22 cellular contexts compared by ENCODE assay signal in the genomic region with DNA sequence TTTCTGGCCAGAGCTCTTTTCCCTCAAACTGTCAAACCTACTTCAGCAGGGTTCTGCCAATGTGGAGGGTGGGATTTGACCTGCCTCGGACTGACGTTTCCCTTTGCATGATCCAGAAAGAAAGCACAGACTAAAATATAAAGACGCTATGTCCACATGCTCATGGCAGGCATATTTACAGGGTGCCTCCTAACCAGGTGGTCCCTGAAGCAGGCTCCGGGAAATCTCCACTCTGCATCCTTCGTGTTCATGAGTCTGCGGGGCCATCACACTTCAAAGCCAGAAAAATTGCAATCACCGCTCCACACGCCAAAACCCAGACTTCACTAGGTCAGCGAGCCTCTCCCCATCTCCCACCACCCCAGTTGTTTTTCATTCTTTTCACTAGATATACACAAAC.
"Had no signal": no experiment of that assay in that cellular context is flagged by ENCODE, and none has a peak within 500 bp of the region (broad histone marks: within the 10 kb centered on the region; RNA-seq: fewer than 3 reads in every experiment).

No MANE protein-coding gene starts in this region.

- H3K4me3 Mint-ChIP-seq: activated CD4-positive, alpha-beta memory T cell treated with anti-CD3 and anti-CD28 coated beads, Interleukin-2, amount 10 ng/mL, durations not matched to agents 7 days and 5 days; activated CD4-positive, alpha-beta T cell treated with anti-CD3 and anti-CD28 coated beads, Interleukin-2, amount 10 ng/mL, durations not matched to agents 24 days and 14 days; activated naive CD8-positive, alpha-beta T cell; brain; effector memory CD8-positive, alpha-beta T cell; naive thymus-derived CD8-positive, alpha-beta T cell; neural crest cell; stimulated activated effector memory CD8-positive, alpha-beta T cell treated with anti-CD3 and anti-CD28 coated beads, Interleukin-12 subunit alpha, Interleukin-12 subunit beta, amount 100 ng/mL, for 72 hours; stimulated activated naive CD8-positive, alpha-beta T cell treated with anti-CD3 and anti-CD28 coated beads, Interleukin-15, Interleukin-2, amounts not matched to agents 100 ng/mL and 50 ng/mL, for 24 hours had no signal

- H3K9me3 ChIP-seq: adrenal gland, right lobe of liver had no signal

- H3K27ac ChIP-seq: cardiac muscle cell, heart left ventricle, right lobe of liver had no signal

- H3K4me1 ChIP-seq: adrenal gland, heart left ventricle, right lobe of liver had no signal

- H3K4me3 ChIP-seq: adrenal gland, cardiac muscle cell, heart left ventricle, right lobe of liver, skin epidermis had no signal

- H3K27me3 ChIP-seq: adrenal gland, cardiac muscle cell, right lobe of liver had no signal

- H3K36me3 Mint-ChIP-seq: activated naive CD8-positive, alpha-beta T cell; brain; stimulated activated effector memory CD8-positive, alpha-beta T cell treated with anti-CD3 and anti-CD28 coated beads, Interleukin-12 subunit alpha, Interleukin-12 subunit beta, amount 100 ng/mL, for 72 hours had no signal

- DNase-seq: activated CD4-positive, alpha-beta memory T cell treated with anti-CD3 and anti-CD28 coated beads, Interleukin-2, amount 10 ng/mL, durations not matched to agents 7 days and 5 days; activated CD4-positive, alpha-beta T cell treated with anti-CD3 and anti-CD28 coated beads, Interleukin-2, amount 10 ng/mL, durations not matched to agents 24 days and 14 days; activated CD4-positive, CD25-positive, alpha-beta regulatory T cell treated with anti-CD3 and anti-CD28 coated beads, Interleukin-2, amount 50 U/mL, for 72 hours; activated naive CD4-positive, alpha-beta T cell treated with Interleukin-2 at 50 U/mL for 16 hours; activated T-cell treated with anti-CD3 and anti-CD28 coated beads, Interleukin-2, amount 50 U/mL, for 48 hours; cortex of kidney; effector memory CD8-positive, alpha-beta T cell; naive thymus-derived CD8-positive, alpha-beta T cell; right lobe of liver; stimulated activated CD4-positive, alpha-beta T cell treated with anti-CD3 and anti-CD28 coated beads, Interleukin-12 subunit alpha, Interleukin-12 subunit beta, amount 100 ng/mL, for 4 hours; stimulated activated CD4-positive, alpha-beta T cell treated with anti-CD3 and anti-CD28 coated beads, Interleukin-4, amount 100 ng/mL, for 24 hours; T-helper 2 cell had no signal

- H3K36me3 ChIP-seq: adrenal gland, cardiac muscle cell, heart left ventricle, right lobe of liver had no signal

- H3K9me3 Mint-ChIP-seq: activated CD4-positive, alpha-beta memory T cell treated with anti-CD3 and anti-CD28 coated beads, Interleukin-2, amount 10 ng/mL, durations not matched to agents 7 days and 5 days; activated CD4-positive, alpha-beta T cell treated with anti-CD3 and anti-CD28 coated beads, Interleukin-2, amount 10 ng/mL, durations not matched to agents 24 days and 14 days; neural crest cell; stimulated activated effector memory CD8-positive, alpha-beta T cell treated with anti-CD3 and anti-CD28 coated beads, Interleukin-12 subunit alpha, Interleukin-12 subunit beta, amount 100 ng/mL, for 72 hours; stimulated activated naive CD8-positive, alpha-beta T cell treated with anti-CD3 and anti-CD28 coated beads, Interleukin-15, Interleukin-2, amounts not matched to agents 100 ng/mL and 50 ng/mL, for 24 hours had no signal

- H3K27ac Mint-ChIP-seq: activated CD4-positive, alpha-beta memory T cell treated with anti-CD3 and anti-CD28 coated beads, Interleukin-2, amount 10 ng/mL, durations not matched to agents 7 days and 5 days; activated CD4-positive, alpha-beta T cell treated with anti-CD3 and anti-CD28 coated beads, Interleukin-2, amount 10 ng/mL, durations not matched to agents 24 days and 14 days; activated naive CD8-positive, alpha-beta T cell; brain; effector memory CD8-positive, alpha-beta T cell; naive thymus-derived CD8-positive, alpha-beta T cell; stimulated activated effector memory CD8-positive, alpha-beta T cell treated with anti-CD3 and anti-CD28 coated beads, Interleukin-12 subunit alpha, Interleukin-12 subunit beta, amount 100 ng/mL, for 72 hours; stimulated activated naive CD8-positive, alpha-beta T cell treated with anti-CD3 and anti-CD28 coated beads, Interleukin-15, Interleukin-2, amounts not matched to agents 100 ng/mL and 50 ng/mL, for 24 hours had no signal

- ATAC-seq: effector memory CD8-positive, alpha-beta T cell; naive thymus-derived CD8-positive, alpha-beta T cell; SK-N-SH treated with all-trans-retinoic acid at 6 μM for 48 hours had no signal

- H3K4me1 Mint-ChIP-seq: activated CD4-positive, alpha-beta memory T cell treated with anti-CD3 and anti-CD28 coated beads, Interleukin-2, amount 10 ng/mL, durations not matched to agents 7 days and 5 days; activated CD4-positive, alpha-beta T cell treated with anti-CD3 and anti-CD28 coated beads, Interleukin-2, amount 10 ng/mL, durations not matched to agents 24 days and 14 days; brain; naive thymus-derived CD8-positive, alpha-beta T cell; neural crest cell; stimulated activated effector memory CD8-positive, alpha-beta T cell treated with anti-CD3 and anti-CD28 coated beads, Interleukin-12 subunit alpha, Interleukin-12 subunit beta, amount 100 ng/mL, for 72 hours had no signal
